ENCODE assay signal across 11 cellular contexts in the genomic region with DNA sequence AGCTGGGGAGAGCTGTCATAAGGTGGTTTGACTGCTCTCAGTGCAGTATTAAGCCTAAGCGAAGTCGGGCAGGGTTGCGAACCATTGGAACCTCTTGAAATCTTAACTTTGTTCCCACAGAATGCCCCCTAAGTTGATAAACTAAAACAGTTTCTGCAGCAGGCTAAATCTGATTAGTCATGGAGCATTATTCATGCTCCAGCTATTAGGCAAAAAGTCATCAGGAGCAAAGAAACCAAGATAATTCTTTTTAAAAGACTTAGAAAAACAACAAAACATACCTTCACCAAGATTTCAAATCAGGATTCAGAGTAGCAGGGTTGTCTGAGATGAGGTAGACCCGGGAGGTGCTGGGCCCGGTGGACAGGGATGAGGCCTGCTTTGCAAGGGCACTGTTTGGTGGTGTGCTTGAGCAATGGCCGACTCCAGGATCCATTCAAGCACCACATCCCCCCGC.
DNase-seq lines count a peak whose midpoint lies in the region; ATAC-seq and TF ChIP-seq lines count a peak whose summit lies in the region.
"Had no signal": no experiment of that assay in that cellular context is flagged by ENCODE, and none has a peak within 500 bp of the region (broad histone marks: within the 10 kb centered on the region; RNA-seq: fewer than 3 reads in every experiment).

No MANE protein-coding gene starts in this region.

- whole genome bisulfite sequencing in SK-N-SH (ENCODE audit: low lambda C conversion rate) = 69% methylated on average over 7 of the region's 7 CpGs

- ATAC-seq in SK-N-SH treated with all-trans-retinoic acid at 6 μM for 48 hours (no peak), upper lobe of right lung (no peak), GM21526 (IDR thresholded peaks at IDR 0.05; ENCODE audit: low FRiP score, unreplicated experiment) (no peak), GM19351 (IDR thresholded peaks at IDR 0.05; ENCODE audit: unreplicated experiment) (no peak)
- ATAC-seq: stimulated activated naive CD8-positive, alpha-beta T cell treated with anti-CD3 and anti-CD28 coated beads, Interleukin-15, amount 100 ng/mL, for 72 hours had no signal

- no peaks in the 10 kb centered on the region for H3K36me3 Mint-ChIP-seq in mesothelial cell of epicardium

- no peaks in the 10 kb centered on the region for H3K27me3 Mint-ChIP-seq in mesothelial cell of epicardium (ENCODE audit: low read depth)
- H3K27me3 Mint-ChIP-seq: stimulated activated naive CD8-positive, alpha-beta T cell treated with anti-CD3 and anti-CD28 coated beads, Interleukin-15, amount 100 ng/mL, for 72 hours had no signal

- H3K9me3 Mint-ChIP-seq in mesothelial cell of epicardium = no peaks in the 10 kb centered on the region
- H3K9me3 Mint-ChIP-seq: stimulated activated naive CD8-positive, alpha-beta T cell treated with anti-CD3 and anti-CD28 coated beads, Interleukin-15, amount 100 ng/mL, for 72 hours had no signal

- H3K4me3 ChIP-seq in SK-N-SH (ENCODE audit: low read depth in 2 of 2, low read length in 1 of 2) (no peak overlapping the region), choroid plexus epithelial cell (ENCODE audit: low read depth, low read length) (no peak overlapping the region), upper lobe of right lung (no peak overlapping the region)

- DNase-seq in SK-N-SH (no peak), choroid plexus epithelial cell (ENCODE audit: low read depth) (peak; percentile 67), mesothelial cell of epicardium (ENCODE audit: low spot score in 2 of 2, unreplicated experiment in 2 of 2) (no peak), upper lobe of right lung (no peak), G401 (ENCODE audit: low spot score) (no peak)
- DNase-seq: NCI-H1048; stimulated activated naive CD8-positive, alpha-beta T cell treated with anti-CD3 and anti-CD28 coated beads, Interleukin-15, amount 100 ng/mL, for 72 hours had no signal

- H3K27me3 ChIP-seq in SK-N-SH (ENCODE audit: insufficient read depth) = no peaks in the 10 kb centered on the region
- H3K27me3 ChIP-seq in upper lobe of right lung = no peaks in the 10 kb centered on the region

- POLR2A ChIA-PET in SK-N-SH (lab: Yijun Ruan, JAX) = no interaction called here

- peak overlapping the region; percentile 47; the same call in 1 of the 2 replicates for H3K9ac ChIP-seq in SK-N-SH

- no peaks in the 10 kb centered on the region for H3K79me2 ChIP-seq in SK-N-SH (ENCODE audit: insufficient read depth)

- no peaks in the 10 kb centered on the region for H4K20me1 ChIP-seq in SK-N-SH (ENCODE audit: insufficient read depth)

- peak overlapping the region in 1 of 2 experiments; percentile 90; a peak in 2 of 4 replicates for H3K27ac ChIP-seq in SK-N-SH (ENCODE audit: low read depth in 2 of 2, low read length in 1 of 2)
- peak overlapping the region; percentile 15 for H3K27ac ChIP-seq in upper lobe of right lung
- H3K27ac ChIP-seq: 22Rv1 had no signal

- H3K9me3 ChIP-seq in SK-N-SH (no peaks in the 10 kb centered on the region), upper lobe of right lung (no peaks in the 10 kb centered on the region)

- H3K36me3 ChIP-seq in SK-N-SH (replicated peaks in 1 of 2; ENCODE audit: control insufficient read depth in 1 of 2, insufficient read depth in 2 of 2, low read length in 1 of 2) (no peaks in the 10 kb centered on the region), upper lobe of right lung (no peaks in the 10 kb centered on the region)

- TF ChIP-seq CTCF in SK-N-SH (IDR thresholded peaks at IDR 0.05) (no peak), choroid plexus epithelial cell (conservative IDR thresholded peaks at IDR 0.05; ENCODE audit: low read depth, low read length) (no peak), mesothelial cell of epicardium (IDR thresholded peaks at IDR 0.05; ENCODE audit: unreplicated experiment) (no peak), upper lobe of right lung (IDR thresholded peaks at IDR 0.05) (no peak)

- intact Hi-C loops in upper lobe of right lung (cut with DNase I) = no loop called here

- H3K4me1 ChIP-seq in SK-N-SH (ENCODE audit: control insufficient read depth in 1 of 2, insufficient read depth in 2 of 2, low read depth in 1 of 2, low read length in 1 of 2) = peaks cover 18 to 49% of the 10 kb centered on the region in 2 experiments
- peaks cover 35% of the 10 kb centered on the region for H3K4me1 ChIP-seq in upper lobe of right lung

- CTCF ChIA-PET in SK-N-SH (lab: Yijun Ruan, JAX) = no interaction called here

- peak overlapping the region; percentile 46 for H3K4me2 ChIP-seq in SK-N-SH

- no peak for TF ChIP-seq RAD21 in SK-N-SH (IDR thresholded peaks at IDR 0.05; ENCODE audit: low read length)

- no peaks in the 10 kb centered on the region for H3K9me2 ChIP-seq in SK-N-SH

- H3K4me3 Mint-ChIP-seq in mesothelial cell of epicardium = no peak overlapping the region
- H3K4me3 Mint-ChIP-seq: stimulated activated naive CD8-positive, alpha-beta T cell treated with anti-CD3 and anti-CD28 coated beads, Interleukin-15, amount 100 ng/mL, for 72 hours had no signal

- in situ Hi-C loops in G401 (cut with HindIII; ENCODE audit: low sequenced_read_pairs) = no loop called here

- peak overlapping the region; percentile 94 for H2AFZ ChIP-seq in SK-N-SH (ENCODE audit: low read depth)

- H3F3A ChIP-seq in SK-N-SH (replicated peaks; ENCODE audit: insufficient read depth) = peaks cover 53% of the 10 kb centered on the region

- H3K4me1 Mint-ChIP-seq in mesothelial cell of epicardium = peaks cover 47% of the 10 kb centered on the region

- peak overlapping the region; percentile 55 for H3K27ac Mint-ChIP-seq in mesothelial cell of epicardium
- H3K27ac Mint-ChIP-seq: stimulated activated naive CD8-positive, alpha-beta T cell treated with anti-CD3 and anti-CD28 coated beads, Interleukin-15, amount 100 ng/mL, for 72 hours had no signal

- peak in 1 of 2 experiments; percentile 43; a peak in 1 of 4 replicates for TF ChIP-seq EP300 in SK-N-SH (IDR thresholded peaks at IDR 0.05; ENCODE audit: borderline replicate concordance in 1 of 2, low read depth in 1 of 2, low read length in 1 of 2)

TF ChIP-seq in SK-N-SH, 30 proteins besides CTCF, POLR2A, EP300 and RAD21:
- TF ChIP-seq FOSL2 (IDR thresholded peaks at IDR 0.05; ENCODE audit: borderline replicate concordance, low read depth) = peak; percentile 86
- peak; percentile 56; the same call in 1 of the 2 replicates for TF ChIP-seq TEAD4 (IDR thresholded peaks at IDR 0.05; ENCODE audit: borderline replicate concordance, insufficient read depth)
- peak; percentile 69; the same call in 1 of the 2 replicates for TF ChIP-seq YY1 (IDR thresholded peaks at IDR 0.05; ENCODE audit: low read depth)
- no peak for TF ChIP-seq MXI1 (IDR thresholded peaks at IDR 0.05; ENCODE audit: low read depth, low read length)
- TF ChIP-seq SMC3 (IDR thresholded peaks at IDR 0.05; ENCODE audit: low read depth, low read length) = no peak
- TF ChIP-seq TCF12 (IDR thresholded peaks at IDR 0.05) = peak; percentile 49
- no peak for TF ChIP-seq FOXM1 (IDR thresholded peaks at IDR 0.05; ENCODE audit: low read depth)
- peak; percentile 80 for TF ChIP-seq JUND (IDR thresholded peaks at IDR 0.05)
- TF ChIP-seq NFIC (IDR thresholded peaks at IDR 0.05; ENCODE audit: borderline replicate concordance) = peak; percentile 29; the same call in 1 of the 2 replicates
- TF ChIP-seq RXRA (IDR thresholded peaks at IDR 0.05; ENCODE audit: borderline replicate concordance, low read depth) = peak; percentile 54; the same call in 1 of the 2 replicates
- no peak for TF ChIP-seq POLR2AphosphoS5 (IDR thresholded peaks at IDR 0.05; ENCODE audit: low read depth, low read length)
- no peak for TF ChIP-seq MEF2A (IDR thresholded peaks at IDR 0.05; ENCODE audit: borderline replicate concordance, low read depth)

TF ChIP-seq in SK-N-SH treated with all-trans-retinoic acid at 6 μM for 48 hours, 23 proteins besides CTCF, POLR2A, EP300 and RAD21:
- TF ChIP-seq, protein P1, sequence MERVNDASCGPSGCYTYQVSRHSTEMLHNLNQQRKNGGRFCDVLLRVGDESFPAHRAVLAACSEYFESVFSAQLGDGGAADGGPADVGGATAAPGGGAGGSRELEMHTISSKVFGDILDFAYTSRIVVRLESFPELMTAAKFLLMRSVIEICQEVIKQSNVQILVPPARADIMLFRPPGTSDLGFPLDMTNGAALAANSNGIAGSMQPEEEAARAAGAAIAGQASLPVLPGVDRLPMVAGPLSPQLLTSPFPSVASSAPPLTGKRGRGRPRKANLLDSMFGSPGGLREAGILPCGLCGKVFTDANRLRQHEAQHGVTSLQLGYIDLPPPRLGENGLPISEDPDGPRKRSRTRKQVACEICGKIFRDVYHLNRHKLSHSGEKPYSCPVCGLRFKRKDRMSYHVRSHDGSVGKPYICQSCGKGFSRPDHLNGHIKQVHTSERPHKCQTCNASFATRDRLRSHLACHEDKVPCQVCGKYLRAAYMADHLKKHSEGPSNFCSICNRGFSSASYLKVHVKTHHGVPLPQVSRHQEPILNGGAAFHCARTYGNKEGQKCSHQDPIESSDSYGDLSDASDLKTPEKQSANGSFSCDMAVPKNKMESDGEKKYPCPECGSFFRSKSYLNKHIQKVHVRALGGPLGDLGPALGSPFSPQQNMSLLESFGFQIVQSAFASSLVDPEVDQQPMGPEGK (CRISPR knock-in tag; IDR thresholded peaks at IDR 0.05; ENCODE audit: borderline replicate concordance) = no peak
- TF ChIP-seq CSDC2 (CRISPR knock-in tag; IDR thresholded peaks at IDR 0.05) (no peak), RARB (CRISPR knock-in tag; IDR thresholded peaks at IDR 0.05) (no peak), OSR1 (CRISPR knock-in tag; IDR thresholded peaks at IDR 0.05) (no peak), TOX (CRISPR knock-in tag; IDR thresholded peaks at IDR 0.05; ENCODE audit: borderline replicate concordance) (no peak), ZC3H10 (CRISPR knock-in tag; IDR thresholded peaks at IDR 0.05) (no peak), ZNF8 (CRISPR knock-in tag; IDR thresholded peaks at IDR 0.05) (no peak), ESRRG (CRISPR knock-in tag; IDR thresholded peaks at IDR 0.05) (no peak), SNAI2 (CRISPR knock-in tag; IDR thresholded peaks at IDR 0.05) (no peak), PPARA (CRISPR knock-in tag; IDR thresholded peaks at IDR 0.05; ENCODE audit: borderline replicate concordance) (no peak), TCF4 (CRISPR knock-in tag; IDR thresholded peaks at IDR 0.05; ENCODE audit: borderline replicate concordance) (no peak)
- TF ChIP-seq, protein P2, sequence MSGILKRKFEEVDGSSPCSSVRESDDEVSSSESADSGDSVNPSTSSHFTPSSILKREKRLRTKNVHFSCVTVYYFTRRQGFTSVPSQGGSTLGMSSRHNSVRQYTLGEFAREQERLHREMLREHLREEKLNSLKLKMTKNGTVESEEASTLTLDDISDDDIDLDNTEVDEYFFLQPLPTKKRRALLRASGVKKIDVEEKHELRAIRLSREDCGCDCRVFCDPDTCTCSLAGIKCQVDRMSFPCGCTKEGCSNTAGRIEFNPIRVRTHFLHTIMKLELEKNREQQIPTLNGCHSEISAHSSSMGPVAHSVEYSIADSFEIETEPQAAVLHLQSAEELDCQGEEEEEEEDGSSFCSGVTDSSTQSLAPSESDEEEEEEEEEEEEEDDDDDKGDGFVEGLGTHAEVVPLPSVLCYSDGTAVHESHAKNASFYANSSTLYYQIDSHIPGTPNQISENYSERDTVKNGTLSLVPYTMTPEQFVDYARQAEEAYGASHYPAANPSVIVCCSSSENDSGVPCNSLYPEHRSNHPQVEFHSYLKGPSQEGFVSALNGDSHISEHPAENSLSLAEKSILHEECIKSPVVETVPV (CRISPR knock-in tag; IDR thresholded peaks at IDR 0.05) = no peak
